Comparison of ENCODE assay signal across 15 cellular contexts in the genomic region with DNA sequence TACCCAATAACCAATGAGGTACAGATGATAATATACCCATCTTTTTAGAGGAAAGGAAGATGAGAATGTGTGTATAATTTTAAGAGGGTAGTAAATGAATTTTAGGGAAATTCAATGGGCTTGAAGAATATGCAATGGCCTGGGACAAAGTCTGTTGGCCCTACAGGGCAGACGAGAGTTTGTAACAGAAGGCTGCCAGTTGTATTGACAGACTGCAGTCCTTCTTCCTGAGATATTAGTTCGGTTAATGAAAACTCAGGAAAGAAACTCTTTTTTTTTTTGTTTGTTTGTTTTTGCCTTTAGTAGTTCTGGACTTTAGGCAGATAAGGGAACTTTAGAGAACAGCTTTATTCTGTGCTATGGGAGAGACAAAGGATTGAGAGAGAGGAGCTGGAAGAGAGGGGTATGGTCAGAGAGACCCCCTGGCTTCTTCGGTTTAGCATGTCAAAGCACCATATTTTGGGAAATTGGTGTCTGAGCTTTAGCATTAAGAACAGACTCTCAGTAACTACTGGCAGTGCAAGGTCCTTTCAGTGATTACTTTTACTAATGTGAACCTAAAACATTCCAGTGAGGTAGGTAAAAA. TPM values are rescaled to one million over a fixed set of nuclear protein-coding genes. Genes with fewer than 3 reads are reported as not detected.
DNase-seq lines count a peak whose midpoint lies in the region; ATAC-seq and TF ChIP-seq lines count a peak whose summit lies in the region.
"Had no signal": no experiment of that assay in that cellular context is flagged by ENCODE, and none has a peak within 500 bp of the region (broad histone marks: within the 10 kb centered on the region; RNA-seq: fewer than 3 reads in every experiment).

No MANE protein-coding gene starts in this region.

- H3K4me3 Mint-ChIP-seq in effector memory CD8-positive, alpha-beta T cell = peak overlapping the region; percentile 29 to 51
- peak overlapping the region in 7 of 10 donors; percentile 36 to 67 (median 49) for H3K4me3 Mint-ChIP-seq in naive thymus-derived CD4-positive, alpha-beta T cell

- TF ChIP-seq CTCF in left ventricle myocardium inferior (IDR thresholded peaks at IDR 0.05; ENCODE audit: borderline replicate concordance) (no peak), right atrium auricular region (IDR thresholded peaks at IDR 0.05) (no peak), upper lobe of left lung (IDR thresholded peaks at IDR 0.05) (no peak)

- H3K27ac ChIP-seq in left ventricle myocardium inferior (replicated peaks) (no peak overlapping the region), right atrium auricular region (no peak overlapping the region), upper lobe of left lung (no peak overlapping the region)
- no peak overlapping the region for H3K27ac ChIP-seq in naive thymus-derived CD4-positive, alpha-beta T cell (ENCODE audit: low read depth, low read length)

- H3K27me3 ChIP-seq in left ventricle myocardium inferior (ENCODE audit: low read depth) (peaks cover 15% of the 10 kb centered on the region), right atrium auricular region (no peaks in the 10 kb centered on the region), upper lobe of left lung (no peaks in the 10 kb centered on the region)
- peaks cover 0 to 15% of the 10 kb centered on the region in 2 donors for H3K27me3 ChIP-seq in naive thymus-derived CD4-positive, alpha-beta T cell (ENCODE audit: control insufficient read depth in 2 of 2, insufficient read depth in 2 of 2, low read length in 2 of 2)

- peaks cover 3% of the 10 kb centered on the region for H3K36me3 Mint-ChIP-seq in effector memory CD8-positive, alpha-beta T cell (ENCODE audit: insufficient read depth)
- H3K36me3 Mint-ChIP-seq in naive thymus-derived CD4-positive, alpha-beta T cell = peaks cover 0 to 6% (median 0%) of the 10 kb centered on the region in 5 donors
- H3K36me3 Mint-ChIP-seq: stimulated activated memory B cell treated with anti-CD40 and anti-IgM and Interleukin-4, amounts not matched to agents 10 μg/mL and 1 μg/mL and 100 μg/mL, for 72 hours had no signal

- WGBS in upper lobe of left lung, 2 donors = 49 to 54% methylated on average over 3 of the region's 3 CpGs

- no peak for DNase-seq in left ventricle myocardium inferior
- DNase-seq in right atrium auricular region (ENCODE audit: low spot score) = no peak
- DNase-seq in effector memory CD8-positive, alpha-beta T cell = no peak
- DNase-seq in naive thymus-derived CD4-positive, alpha-beta T cell = no peak
- no peak for DNase-seq in upper lobe of left lung
- DNase-seq in OCI-M1 (lab: John Stamatoyannopoulos, UW) = no peak
- DNase-seq in NCI-H446 treated with DMSO at 0.1 percent for 48 hours (lab: John Stamatoyannopoulos, UW) = no peak
- DNase-seq in UCSD-AML1 (lab: John Stamatoyannopoulos, UW; ENCODE audit: unreplicated experiment) = no peak
- DNase-seq: activated effector memory CD4-positive, alpha-beta T cell treated with Interleukin-2 at 50 U/mL for 16 hours; AML-193; GOT3 had no signal

- H3K27ac Mint-ChIP-seq in effector memory CD8-positive, alpha-beta T cell = no peak overlapping the region
- H3K27ac Mint-ChIP-seq in naive thymus-derived CD4-positive, alpha-beta T cell = no peak overlapping the region
- H3K27ac Mint-ChIP-seq: stimulated activated memory B cell treated with anti-CD40 and anti-IgM and Interleukin-4, amounts not matched to agents 10 μg/mL and 1 μg/mL and 100 μg/mL, for 72 hours had no signal

- POLR2A ChIA-PET in naive thymus-derived CD4-positive, alpha-beta T cell (lab: Charles Lee) = no interaction called here

- peaks cover 3 to 4% of the 10 kb centered on the region in 2 donors for H3K4me1 Mint-ChIP-seq in effector memory CD8-positive, alpha-beta T cell (ENCODE audit: low read depth in 2 of 2)
- H3K4me1 Mint-ChIP-seq in naive thymus-derived CD4-positive, alpha-beta T cell = peaks cover 4 to 26% (median 15%) of the 10 kb centered on the region in 7 donors

- peaks cover 14 to 24% of the 10 kb centered on the region in 2 donors for H3K27me3 Mint-ChIP-seq in effector memory CD8-positive, alpha-beta T cell
- peaks cover 48 to 73% (median 56%) of the 10 kb centered on the region in 5 donors for H3K27me3 Mint-ChIP-seq in naive thymus-derived CD4-positive, alpha-beta T cell

- ATAC-seq in effector memory CD8-positive, alpha-beta T cell (replicated peaks) = no peak
- ATAC-seq in naive thymus-derived CD4-positive, alpha-beta T cell = no peak
- ATAC-seq in upper lobe of left lung (ENCODE audit: low FRiP score in 2 of 2) = no peak
- ATAC-seq: activated CD4-positive, CD25-positive, alpha-beta regulatory T cell treated with anti-CD3 and anti-CD28 coated beads, Interleukin-2, amount 50 U/mL, for 24 hours had no signal

- H3K4me3 ChIP-seq in left ventricle myocardium inferior = peak overlapping the region; percentile 71
- peak overlapping the region in 1 of 2 donors; percentile 56 for H3K4me3 ChIP-seq in right atrium auricular region
- no peak overlapping the region for H3K4me3 ChIP-seq in naive thymus-derived CD4-positive, alpha-beta T cell (ENCODE audit: low read length)
- peak overlapping the region in 3 of 4 donors; percentile 39 to 55 (median 49) for H3K4me3 ChIP-seq in upper lobe of left lung
- H3K4me3 ChIP-seq: mucosa of descending colon had no signal

- H3K36me3 ChIP-seq in left ventricle myocardium inferior (no peaks in the 10 kb centered on the region), right atrium auricular region (no peaks in the 10 kb centered on the region), upper lobe of left lung (no peaks in the 10 kb centered on the region)
- no peaks in the 10 kb centered on the region for H3K36me3 ChIP-seq in naive thymus-derived CD4-positive, alpha-beta T cell (ENCODE audit: control insufficient read depth in 2 of 3, insufficient read depth in 3 of 3, low read length in 3 of 3)

- no peak for TF ChIP-seq POLR2A in upper lobe of left lung (IDR thresholded peaks at IDR 0.05)

- CTCF ChIA-PET in naive thymus-derived CD4-positive, alpha-beta T cell (lab: Charles Lee) = no interaction called here

- TF ChIP-seq EP300 in upper lobe of left lung (IDR thresholded peaks at IDR 0.05) = no peak

- peaks cover 0 to 2% of the 10 kb centered on the region in 2 donors for H3K9me3 Mint-ChIP-seq in effector memory CD8-positive, alpha-beta T cell
- peaks cover 0 to 3% (median 0%) of the 10 kb centered on the region in 11 donors for H3K9me3 Mint-ChIP-seq in naive thymus-derived CD4-positive, alpha-beta T cell

- intact Hi-C loops in left ventricle myocardium inferior (cut with micrococcal nuclease) = no loop called here
- intact Hi-C loops in naive thymus-derived CD4-positive, alpha-beta T cell (cut with micrococcal nuclease) = no loop called here

- H3K4me1 ChIP-seq in left ventricle myocardium inferior (peaks cover 19% of the 10 kb centered on the region), right atrium auricular region (peaks cover 0 to 6% of the 10 kb centered on the region in 2 donors), upper lobe of left lung (peaks cover 0 to 12% (median 2%) of the 10 kb centered on the region in 4 donors)
- H3K4me1 ChIP-seq in naive thymus-derived CD4-positive, alpha-beta T cell (ENCODE audit: control insufficient read depth in 2 of 2, insufficient read depth in 2 of 2, low read length in 2 of 2) = no peaks in the 10 kb centered on the region

- no peaks in the 10 kb centered on the region for H3K9me3 ChIP-seq in left ventricle myocardium inferior (replicated peaks)
- no peaks in the 10 kb centered on the region for H3K9me3 ChIP-seq in right atrium auricular region
- H3K9me3 ChIP-seq in naive thymus-derived CD4-positive, alpha-beta T cell (ENCODE audit: control insufficient read depth in 2 of 3, low read length in 3 of 3) = no peaks in the 10 kb centered on the region
- no peaks in the 10 kb centered on the region for H3K9me3 ChIP-seq in upper lobe of left lung
- H3K9me3 ChIP-seq: mucosa of descending colon had no signal

RNA-seq across cellular contexts. Expression of a gene that starts 0.8 kb away (rescaled TPM):
- 0.60 TPM for total RNA-seq in left ventricle myocardium inferior
- 1 to 10 TPM in 1 of 2 donors, under 1 TPM in 1; 0.83 to 6.0 TPM for total RNA-seq in right atrium auricular region
- total RNA-seq in naive thymus-derived CD4-positive, alpha-beta T cell = not detected
- not detected for polyA plus RNA-seq in naive thymus-derived CD4-positive, alpha-beta T cell
- total RNA-seq in upper lobe of left lung = 1 to 10 TPM in 4 of 6 donors, under 1 TPM in 2; 0.33 to 2.1 (median 1.2) TPM

RNA-seq across cellular contexts. Expression of a gene that starts 47.9 kb away (rescaled TPM):
- total RNA-seq in left ventricle myocardium inferior = not detected
- not detected for total RNA-seq in right atrium auricular region
- total RNA-seq in naive thymus-derived CD4-positive, alpha-beta T cell = not detected
- not detected for polyA plus RNA-seq in naive thymus-derived CD4-positive, alpha-beta T cell
- total RNA-seq in upper lobe of left lung = not detected
- total RNA-seq: LHCN-M2, mucosa of descending colon had no signal
